In the genomic region with DNA sequence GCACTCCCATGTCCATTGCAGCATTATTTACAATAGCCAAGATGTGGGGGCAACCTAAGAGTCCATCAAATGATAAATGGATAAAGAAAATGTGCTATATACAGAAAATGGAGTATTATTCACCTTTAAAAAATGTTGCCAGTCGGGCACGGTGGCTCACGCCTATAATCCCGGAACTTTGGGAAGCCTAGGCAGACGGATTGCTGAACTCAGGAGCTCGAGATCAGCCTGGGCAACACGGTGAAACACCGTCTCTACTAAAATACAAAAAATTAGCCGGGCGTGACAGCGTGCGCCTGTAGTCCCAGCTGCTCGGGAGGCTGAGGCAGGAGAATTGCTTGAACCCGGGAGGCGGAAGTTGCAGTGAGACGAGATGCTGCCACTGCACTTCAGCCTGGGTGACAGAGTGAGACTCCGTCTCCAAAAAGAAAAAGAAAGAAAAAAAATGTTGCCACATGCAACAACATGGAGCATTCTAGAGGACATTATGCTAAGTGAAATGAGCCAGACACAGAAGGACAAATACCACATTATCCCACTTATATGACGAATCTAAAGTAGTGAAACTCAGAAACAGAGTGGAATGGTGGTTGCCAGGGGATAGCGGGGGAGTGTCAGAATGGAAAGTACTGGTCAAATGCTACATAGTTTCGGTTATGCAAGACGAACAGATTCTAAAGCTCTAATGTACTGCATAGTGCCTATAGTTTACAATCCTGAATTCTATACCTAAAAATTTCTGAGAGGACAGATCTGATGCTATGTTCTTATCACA, we compare ENCODE assay signal across 34 cellular contexts.
"Had no signal": no experiment of that assay in that cellular context is flagged by ENCODE, and none has a peak within 500 bp of the region (broad histone marks: within the 10 kb centered on the region; RNA-seq: fewer than 3 reads in every experiment).

No MANE protein-coding gene starts in this region.

- ATAC-seq: activated naive CD4-positive, alpha-beta T cell treated with anti-CD3 and anti-CD28 coated beads, Interleukin-2, amount 50 U/mL, for 72 hours; activated T-cell treated with anti-CD3 and anti-CD28 coated beads, Interleukin-2, amount 50 U/mL, for 4 hours; Right ventricle myocardium inferior had no signal

- H3K27ac ChIP-seq: brain microvascular endothelial cell, cardiac muscle cell, PC-9, RWPE1, VCaP had no signal

- H3K4me3 ChIP-seq: cardiac muscle cell, PC-9 had no signal

- H3K4me2 ChIP-seq: PC-9 had no signal

- DNase-seq: activated B cell treated with CpG ODN at 0.5 μM for 24 hours; activated CD4-positive, alpha-beta memory T cell treated with anti-CD3 and anti-CD28 coated beads for 36 hours; activated CD4-positive, alpha-beta T cell treated with anti-CD3 and anti-CD28 coated beads for 4 hours; activated CD4-positive, alpha-beta T cell treated with anti-CD3 and anti-CD28 coated beads, Interleukin-2, amount 50 U/mL, for 1 hour; activated CD4-positive, CD25-positive, alpha-beta regulatory T cell treated with anti-CD3 and anti-CD28 coated beads, Interleukin-2, amount 50 U/mL, for 72 hours; activated CD8-positive, alpha-beta memory T cell treated with anti-CD3 and anti-CD28 coated beads, Interleukin-2, amount 50 U/mL, for 4 hours; activated gamma-delta T cell treated with Interleukin-2 at 50 U/mL for 16 hours; activated naive CD4-positive, alpha-beta T cell treated with anti-CD3 and anti-CD28 coated beads for 36 hours; activated T-cell treated with anti-CD3 and anti-CD28 coated beads for 4 hours; activated T-cell treated with anti-CD3 and anti-CD28 coated beads, Interleukin-2, amount 50 U/mL, for 4 hours; amniotic stem cell; aorta; brain microvascular endothelial cell; Karpas-422; NCI-H1105; NCI-H1417 treated with DMSO at 0.1 percent for 48 hours; NCI-H1930; NCI-H2081 treated with DMSO at 0.1 percent for 48 hours; NCI-H345; NCI-H524 treated with DMSO at 0.1 percent for 48 hours; NCI-H748 treated with DMSO at 0.1 percent for 48 hours; NK-92 treated with Interleukin-12 subunit alpha and Interleukin-12 subunit beta, amount 100 ng/mL, for 24 hours; PC-9; SIG-M5; SW 1271; T-helper 1 cell; T-helper 2 cell; T-helper 9 cell had no signal

- H3K27me3 ChIP-seq: brain microvascular endothelial cell, cardiac muscle cell had no signal

- H2AFZ ChIP-seq: PC-9 had no signal

- H3K36me3 ChIP-seq: brain microvascular endothelial cell, cardiac muscle cell had no signal

- FAIRE-seq: RCC 7860 had no signal
